Comparison of ENCODE assay signal across 1 cellular context in genomic region chr1:91631718-91632330, GRCh38.
TF ChIP-seq lines count a peak whose summit lies in the region.

No MANE protein-coding gene starts in this region.

TF ChIP-seq in GM23338, 12 proteins besides CTCF, POLR2A, EP300 and RAD21:
- TF ChIP-seq ZNF462 (CRISPR knock-in tag; IDR thresholded peaks at IDR 0.05) (0 out of 2 replicates have a peak, but pooled peaks have one; percentile 8), ZNF331 (CRISPR knock-in tag; IDR thresholded peaks at IDR 0.05; ENCODE audit: low read depth) (no peak)
